8 cellular contexts compared by ENCODE assay signal in the genomic region with DNA sequence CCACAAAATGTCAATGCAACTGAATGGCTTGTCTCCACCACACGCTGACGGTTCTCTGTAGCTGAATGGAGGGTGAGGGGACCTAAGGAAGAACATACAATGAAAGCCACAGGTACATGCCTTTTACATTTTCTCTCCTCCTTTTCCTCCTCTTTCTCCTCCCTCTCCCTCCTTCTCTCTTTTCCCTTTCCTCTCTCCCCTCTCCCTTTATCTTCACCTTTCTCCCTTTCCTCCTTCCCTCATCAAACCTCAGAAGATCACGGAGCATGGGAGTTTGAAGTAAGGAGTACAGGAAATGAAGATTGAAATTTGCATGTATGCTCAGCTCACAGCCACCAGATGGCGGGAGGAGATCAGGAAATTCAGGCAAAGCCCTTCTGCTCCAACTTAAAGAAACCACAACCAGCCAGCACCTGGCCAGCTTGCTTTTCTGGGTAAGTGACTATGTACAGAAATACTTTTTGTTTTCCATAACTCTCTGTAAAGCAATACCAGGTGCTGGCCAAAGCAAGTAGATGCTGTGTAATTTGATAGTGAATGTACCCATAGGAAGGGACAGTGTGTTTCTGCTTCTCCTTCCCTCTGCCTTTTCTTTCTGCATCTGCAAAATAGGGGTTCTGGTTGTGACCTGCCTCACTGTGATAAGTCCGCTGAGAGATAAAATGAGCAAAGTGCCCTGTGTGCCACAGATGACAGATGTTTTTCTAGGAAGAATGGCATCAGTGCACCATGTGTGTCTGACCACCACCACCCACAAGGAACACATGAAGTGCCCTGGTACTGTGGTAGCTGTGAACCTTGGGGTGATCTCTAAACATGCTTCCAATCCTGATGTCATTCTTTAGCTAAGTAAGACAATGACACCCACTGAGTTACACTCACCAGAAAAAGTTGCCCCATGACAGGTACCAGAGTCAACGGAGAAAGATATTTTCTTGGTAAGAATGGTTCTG. TPM values are rescaled to one million over a fixed set of nuclear protein-coding genes. Genes with fewer than 3 reads are reported as not detected.
DNase-seq lines count a peak whose midpoint lies in the region; ATAC-seq lines count a peak whose summit lies in the region.

No MANE protein-coding gene starts in this region.

- peaks cover 45% of the 10 kb centered on the region for H3K27me3 Mint-ChIP-seq in activated CD4-positive, alpha-beta T cell treated with anti-CD3 and anti-CD28 coated beads, Interleukin-2, amount 10 ng/mL, durations not matched to agents 24 days and 14 days
- H3K27me3 Mint-ChIP-seq in memory B cell: peaks cover 3% of the 10 kb centered on the region

- intact Hi-C loops in activated CD4-positive, alpha-beta T cell treated with anti-CD3 and anti-CD28 coated beads, Interleukin-2, amount 10 ng/mL, durations not matched to agents 24 days and 14 days (cut with micrococcal nuclease): loop anchor here (1.0 kb wide), 4 partner anchors 240 to 531 kb away; no protein-coding TSS in a partner anchor

- peak; percentile 50 for DNase-seq in GF-D8 (lab: John Stamatoyannopoulos, UW)
- peak; percentile 39 for DNase-seq in NCI-H524 treated with DMSO at 0.1 percent for 48 hours (lab: John Stamatoyannopoulos, UW)
- DNase-seq in activated CD4-positive, alpha-beta T cell treated with anti-CD3 and anti-CD28 coated beads, Interleukin-2, amount 10 ng/mL, durations not matched to agents 24 days and 14 days: peak; percentile 88
- peak; percentile 71 for DNase-seq in ecto neural progenitor cell (ENCODE audit: low spot score)
- DNase-seq in memory B cell (ENCODE audit: low spot score in 2 of 2): peak; percentile 63 to 65
- DNase-seq in stimulated activated CD8-positive, alpha-beta memory T cell treated with anti-CD3 and anti-CD28 coated beads, Interleukin-7, amount 100 ng/mL, for 1 hour (ENCODE audit: low read depth in 2 of 2): peak; percentile 29 to 41

- peak overlapping the region; percentile 22 for H3K4me3 Mint-ChIP-seq in activated CD4-positive, alpha-beta T cell treated with anti-CD3 and anti-CD28 coated beads, Interleukin-2, amount 10 ng/mL, durations not matched to agents 24 days and 14 days
- H3K4me3 Mint-ChIP-seq in memory B cell: peak overlapping the region; percentile 55

- H3K9me3 Mint-ChIP-seq in activated CD4-positive, alpha-beta T cell treated with anti-CD3 and anti-CD28 coated beads, Interleukin-2, amount 10 ng/mL, durations not matched to agents 24 days and 14 days: peaks cover 7% of the 10 kb centered on the region
- no peaks in the 10 kb centered on the region for H3K9me3 Mint-ChIP-seq in memory B cell

- H3K36me3 Mint-ChIP-seq in activated CD4-positive, alpha-beta T cell treated with anti-CD3 and anti-CD28 coated beads, Interleukin-2, amount 10 ng/mL, durations not matched to agents 24 days and 14 days (ENCODE audit: low read depth): no peaks in the 10 kb centered on the region
- H3K36me3 Mint-ChIP-seq in memory B cell: no peaks in the 10 kb centered on the region

- no peak overlapping the region for H3K27ac Mint-ChIP-seq in activated CD4-positive, alpha-beta T cell treated with anti-CD3 and anti-CD28 coated beads, Interleukin-2, amount 10 ng/mL, durations not matched to agents 24 days and 14 days
- peak overlapping the region; percentile 0 for H3K27ac Mint-ChIP-seq in memory B cell

- peaks cover 9% of the 10 kb centered on the region for H3K4me1 Mint-ChIP-seq in activated CD4-positive, alpha-beta T cell treated with anti-CD3 and anti-CD28 coated beads, Interleukin-2, amount 10 ng/mL, durations not matched to agents 24 days and 14 days
- H3K4me1 Mint-ChIP-seq in memory B cell: peaks cover 5% of the 10 kb centered on the region

- ATAC-seq in HG03108 (IDR thresholded peaks at IDR 0.05; ENCODE audit: unreplicated experiment) (peak; percentile 54), memory B cell (ENCODE audit: low read depth) (peak; percentile 89), GM18519 (IDR thresholded peaks at IDR 0.05; ENCODE audit: low FRiP score, unreplicated experiment) (no peak)

RNA-seq across cellular contexts. Expression of gene FOXO3, which starts 18.6 kb away (rescaled TPM):
- 5.9 TPM in 2 replicates for total RNA-seq in activated CD4-positive, alpha-beta T cell treated with anti-CD3 and anti-CD28 coated beads, Interleukin-2, amount 10 ng/mL, durations not matched to agents 24 days and 14 days

Comparison
In these comparisons a context has a peak if more than half of its experiments do, and no peak if none do; other contexts are left out.
1. DNase-seq: peak in every context shown above with its lines; median percentile 88 in activated CD4-positive, alpha-beta T cell treated with anti-CD3 and anti-CD28 coated beads, Interleukin-2, amount 10 ng/mL, durations not matched to agents 24 days and 14 days; 71 in ecto neural progenitor cell; 64 in memory B cell; 50 in GF-D8; 39 in NCI-H524 treated with DMSO at 0.1 percent for 48 hours; 35 in stimulated activated CD8-positive, alpha-beta memory T cell treated with anti-CD3 and anti-CD28 coated beads, Interleukin-7, amount 100 ng/mL, for 1 hour.